Comparison of ENCODE assay signal across 8 cellular contexts in the genomic region with DNA sequence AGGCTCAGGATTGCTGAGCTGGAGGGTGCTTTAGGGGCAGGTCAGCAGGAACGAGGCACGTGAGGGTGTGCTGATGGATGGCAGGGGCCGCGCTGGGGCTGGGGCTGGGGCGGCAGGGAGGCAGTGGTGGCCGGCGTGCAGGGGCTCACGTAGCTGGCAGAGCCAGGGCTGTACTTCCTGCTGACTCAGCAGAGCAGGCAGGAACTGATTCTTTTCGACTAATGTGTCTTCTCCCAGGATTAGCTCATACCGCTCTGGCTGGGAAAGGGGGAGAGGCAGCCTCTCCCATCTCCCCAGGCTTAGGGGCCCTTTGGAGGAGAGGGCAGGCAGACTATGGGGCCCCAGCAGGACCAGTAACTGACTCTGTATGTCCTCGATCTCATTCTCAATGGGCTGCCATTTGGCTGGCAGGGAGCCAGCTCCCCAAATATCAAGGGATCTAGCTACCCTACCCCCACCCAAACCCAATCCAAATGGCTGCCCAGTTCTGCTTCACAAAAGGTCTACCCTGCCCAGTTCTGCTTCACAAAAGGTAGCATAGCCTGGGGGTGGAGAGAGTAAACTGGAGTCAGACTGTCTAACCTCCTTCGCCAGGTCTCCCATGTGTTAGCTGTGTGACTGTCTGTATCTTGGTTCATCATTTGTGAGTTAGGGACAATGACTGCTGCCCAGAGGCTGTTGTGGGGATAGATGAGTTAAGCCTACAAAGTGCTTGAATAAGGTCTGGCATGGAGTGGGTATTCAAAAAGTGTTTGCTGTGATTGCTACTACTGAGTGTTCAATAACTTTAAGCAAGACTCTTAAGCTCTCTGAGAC.
DNase-seq lines count a peak whose midpoint lies in the region; ATAC-seq, FAIRE-seq and TF ChIP-seq lines count a peak whose summit lies in the region.
"Had no signal": no experiment of that assay in that cellular context is flagged by ENCODE, and none has a peak within 500 bp of the region (broad histone marks: within the 10 kb centered on the region; RNA-seq: fewer than 3 reads in every experiment).

No MANE protein-coding gene starts in this region.

- H3K9me3 ChIP-seq in OCI-LY1 (ENCODE audit: low read length): no peaks in the 10 kb centered on the region
- H3K9me3 ChIP-seq in endodermal cell (ENCODE audit: control insufficient read depth, low read length): no peaks in the 10 kb centered on the region
- no peaks in the 10 kb centered on the region for H3K9me3 ChIP-seq in pancreas

- H3K4me1 ChIP-seq in OCI-LY1 (ENCODE audit: insufficient read depth, low read length, severe bottlenecking) (peaks cover 10% of the 10 kb centered on the region), endodermal cell (ENCODE audit: control insufficient read depth, insufficient read depth, low read length) (no peaks in the 10 kb centered on the region), pancreas (no peaks in the 10 kb centered on the region)

- H3K4me3 Mint-ChIP-seq in endodermal cell: no peak overlapping the region

- H3K36me3 Mint-ChIP-seq in endodermal cell (ENCODE audit: low read depth): no peaks in the 10 kb centered on the region

- peaks cover 29% of the 10 kb centered on the region for H3K4me1 Mint-ChIP-seq in endodermal cell

- H3K27me3 Mint-ChIP-seq in endodermal cell (ENCODE audit: insufficient read depth): peaks cover 22% of the 10 kb centered on the region

- ATAC-seq in pancreas: peak in 3 of 4 donors; percentile 48 to 85 (median 51)
- ATAC-seq in HG03571 (IDR thresholded peaks at IDR 0.05; ENCODE audit: unreplicated experiment): no peak
- no peak for ATAC-seq in GM18873 (IDR thresholded peaks at IDR 0.05; ENCODE audit: low FRiP score, unreplicated experiment)

- intact Hi-C loops in pancreas (cut with DNase I): no loop called here

- H3F3A ChIP-seq in OCI-LY1 (ENCODE audit: insufficient read depth, low read length): no peaks in the 10 kb centered on the region

- H3K36me3 ChIP-seq in OCI-LY1 (ENCODE audit: insufficient read depth, low read length) (no peaks in the 10 kb centered on the region), endodermal cell (ENCODE audit: control insufficient read depth, insufficient read depth, low read length) (no peaks in the 10 kb centered on the region), pancreas (no peaks in the 10 kb centered on the region)

- H3K27ac ChIP-seq in OCI-LY1 (ENCODE audit: low read depth, low read length, poor library complexity, severe bottlenecking): no peak overlapping the region
- H3K27ac ChIP-seq in endodermal cell (ENCODE audit: low read depth, low read length): no peak overlapping the region
- no peak overlapping the region for H3K27ac ChIP-seq in pancreas

- H3K9me3 Mint-ChIP-seq in endodermal cell: no peaks in the 10 kb centered on the region

- 44 to 56% methylated on average over 9 to 12 of the region's 12 CpGs for WGBS in endodermal cell (ENCODE audit: insufficient coverage in 1 of 2, insufficient read length in 1 of 2), 2 experiments
- WGBS in pancreas, 2 donors: 36 to 39% methylated on average over 12 of the region's 12 CpGs

- H3K27me3 ChIP-seq in OCI-LY1 (ENCODE audit: insufficient read depth, low read length) (no peaks in the 10 kb centered on the region; the same call in 1 of the 2 replicates), endodermal cell (ENCODE audit: control insufficient read depth, insufficient read depth, low read length, poor library complexity, severe bottlenecking) (no peaks in the 10 kb centered on the region), pancreas (no peaks in the 10 kb centered on the region)

- TF ChIP-seq CTCF in OCI-LY1 (IDR thresholded peaks at IDR 0.05; ENCODE audit: low read length) (no peak), endodermal cell (conservative IDR thresholded peaks at IDR 0.05) (no peak), pancreas (IDR thresholded peaks at IDR 0.05) (no peak)

- H3K4me2 ChIP-seq in OCI-LY1 (ENCODE audit: low read length): peak overlapping the region; percentile 4; the same call in 1 of the 2 replicates

- H3K4me3 ChIP-seq in OCI-LY1 (ENCODE audit: low read depth, low read length, poor library complexity, severe bottlenecking) (no peak overlapping the region), endodermal cell (ENCODE audit: low read length) (no peak overlapping the region), pancreas (no peak overlapping the region)

- H3K9ac ChIP-seq in OCI-LY1 (ENCODE audit: low read length) (no peak overlapping the region; the same call in 1 of the 2 replicates), endodermal cell (ENCODE audit: extremely low read depth, low read length, poor library complexity, severe bottlenecking) (no peak overlapping the region)

- no peak overlapping the region for H3K27ac Mint-ChIP-seq in endodermal cell

- no peak overlapping the region for H2AFZ ChIP-seq in OCI-LY1 (ENCODE audit: low read length)

- DNase-seq in HCEC 1CT: peak; percentile 36
- DNase-seq in endodermal cell: peak; percentile 69
- no peak for DNase-seq in pancreas
- no peak for DNase-seq in central memory CD4-positive, alpha-beta T cell
- DNase-seq: cortex of kidney had no signal

- H3K79me2 ChIP-seq in OCI-LY1 (ENCODE audit: insufficient read depth, low read length): no peaks in the 10 kb centered on the region

- no peaks in the 10 kb centered on the region for H4K20me1 ChIP-seq in OCI-LY1 (ENCODE audit: insufficient read depth, low read length)

- H3K9me2 ChIP-seq in OCI-LY1 (ENCODE audit: low read depth, low read length): no peaks in the 10 kb centered on the region

- no peak for FAIRE-seq in pancreas (lab: Jason Lieb, UNC)

Comparison
In these comparisons a context has a peak if more than half of its experiments do, and no peak if none do; other contexts are left out.
1. DNase-seq: peak in HCEC 1CT (single experiment) and endodermal cell (single experiment); none in pancreas (0 of 6) and central memory CD4-positive, alpha-beta T cell (single experiment).
2. ATAC-seq: peak in pancreas (3 of 4); none in HG03571 (single experiment) and GM18873 (single experiment).